1 cellular context compared by ENCODE assay signal in the genomic region with DNA sequence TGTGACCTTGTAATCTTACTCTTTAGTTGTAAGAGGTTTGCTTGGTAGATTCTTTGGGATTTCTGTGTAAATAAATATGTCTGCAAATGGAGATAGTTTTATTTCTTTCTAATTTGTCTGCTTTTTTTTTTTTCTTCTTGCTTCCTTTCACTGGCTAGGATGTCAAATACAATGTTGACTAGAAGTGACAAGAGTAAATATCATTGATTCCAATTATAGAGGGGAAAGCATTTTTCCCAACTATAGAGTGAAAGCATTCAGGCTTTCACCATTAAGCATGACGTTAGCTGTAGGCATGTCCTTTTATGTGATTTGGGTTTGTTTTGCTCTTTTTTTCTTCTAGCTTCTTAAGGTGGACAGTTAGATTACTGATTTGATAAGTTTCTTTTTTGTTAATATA.
TF ChIP-seq lines count a peak whose summit lies in the region.

No MANE protein-coding gene starts in this region.

TF ChIP-seq in A549, 52 proteins besides CTCF, POLR2A, EP300 and RAD21 (continued from another document):
- TF ChIP-seq ZFP36 (IDR thresholded peaks at IDR 0.05; ENCODE audit: borderline replicate concordance, partially characterized antibody) (no peak), RARB (CRISPR knock-in tag; IDR thresholded peaks at IDR 0.05) (no peak), FOXS1 (CRISPR knock-in tag; IDR thresholded peaks at IDR 0.05) (no peak), NR3C1 (IDR thresholded peaks at IDR 0.05) (no peak), BHLHE40 (IDR thresholded peaks at IDR 0.05; ENCODE audit: low read depth, low read length) (no peak), HOXB13 (CRISPR knock-in tag; IDR thresholded peaks at IDR 0.05; ENCODE audit: low read depth) (no peak), FOSB (CRISPR knock-in tag; IDR thresholded peaks at IDR 0.05) (no peak), CEBPB (IDR thresholded peaks at IDR 0.05) (no peak), HEYL (CRISPR knock-in tag; IDR thresholded peaks at IDR 0.05) (no peak), ESRRA (IDR thresholded peaks at IDR 0.05; ENCODE audit: borderline replicate concordance, low read length) (no peak), JUN (IDR thresholded peaks at IDR 0.05) (no peak), ZNF302 (CRISPR knock-in tag; IDR thresholded peaks at IDR 0.05) (no peak)
- TF ChIP-seq, protein P1, sequence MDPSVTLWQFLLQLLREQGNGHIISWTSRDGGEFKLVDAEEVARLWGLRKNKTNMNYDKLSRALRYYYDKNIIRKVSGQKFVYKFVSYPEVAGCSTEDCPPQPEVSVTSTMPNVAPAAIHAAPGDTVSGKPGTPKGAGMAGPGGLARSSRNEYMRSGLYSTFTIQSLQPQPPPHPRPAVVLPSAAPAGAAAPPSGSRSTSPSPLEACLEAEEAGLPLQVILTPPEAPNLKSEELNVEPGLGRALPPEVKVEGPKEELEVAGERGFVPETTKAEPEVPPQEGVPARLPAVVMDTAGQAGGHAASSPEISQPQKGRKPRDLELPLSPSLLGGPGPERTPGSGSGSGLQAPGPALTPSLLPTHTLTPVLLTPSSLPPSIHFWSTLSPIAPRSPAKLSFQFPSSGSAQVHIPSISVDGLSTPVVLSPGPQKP (IDR thresholded peaks at IDR 0.05; ENCODE audit: low read depth, low read length): no peak
- TF ChIP-seq, protein P2, sequence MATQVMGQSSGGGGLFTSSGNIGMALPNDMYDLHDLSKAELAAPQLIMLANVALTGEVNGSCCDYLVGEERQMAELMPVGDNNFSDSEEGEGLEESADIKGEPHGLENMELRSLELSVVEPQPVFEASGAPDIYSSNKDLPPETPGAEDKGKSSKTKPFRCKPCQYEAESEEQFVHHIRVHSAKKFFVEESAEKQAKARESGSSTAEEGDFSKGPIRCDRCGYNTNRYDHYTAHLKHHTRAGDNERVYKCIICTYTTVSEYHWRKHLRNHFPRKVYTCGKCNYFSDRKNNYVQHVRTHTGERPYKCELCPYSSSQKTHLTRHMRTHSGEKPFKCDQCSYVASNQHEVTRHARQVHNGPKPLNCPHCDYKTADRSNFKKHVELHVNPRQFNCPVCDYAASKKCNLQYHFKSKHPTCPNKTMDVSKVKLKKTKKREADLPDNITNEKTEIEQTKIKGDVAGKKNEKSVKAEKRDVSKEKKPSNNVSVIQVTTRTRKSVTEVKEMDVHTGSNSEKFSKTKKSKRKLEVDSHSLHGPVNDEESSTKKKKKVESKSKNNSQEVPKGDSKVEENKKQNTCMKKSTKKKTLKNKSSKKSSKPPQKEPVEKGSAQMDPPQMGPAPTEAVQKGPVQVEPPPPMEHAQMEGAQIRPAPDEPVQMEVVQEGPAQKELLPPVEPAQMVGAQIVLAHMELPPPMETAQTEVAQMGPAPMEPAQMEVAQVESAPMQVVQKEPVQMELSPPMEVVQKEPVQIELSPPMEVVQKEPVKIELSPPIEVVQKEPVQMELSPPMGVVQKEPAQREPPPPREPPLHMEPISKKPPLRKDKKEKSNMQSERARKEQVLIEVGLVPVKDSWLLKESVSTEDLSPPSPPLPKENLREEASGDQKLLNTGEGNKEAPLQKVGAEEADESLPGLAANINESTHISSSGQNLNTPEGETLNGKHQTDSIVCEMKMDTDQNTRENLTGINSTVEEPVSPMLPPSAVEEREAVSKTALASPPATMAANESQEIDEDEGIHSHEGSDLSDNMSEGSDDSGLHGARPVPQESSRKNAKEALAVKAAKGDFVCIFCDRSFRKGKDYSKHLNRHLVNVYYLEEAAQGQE (IDR thresholded peaks at IDR 0.05): no peak
